In genomic region chr5:74034738-74035137, GRCh38 we compare ENCODE assay signal across 11 cellular contexts.
DNase-seq lines count a peak whose midpoint lies in the region; ATAC-seq, FAIRE-seq and TF ChIP-seq lines count a peak whose summit lies in the region.
"Had no signal": no experiment of that assay in that cellular context is flagged by ENCODE, and none has a peak within 500 bp of the region (broad histone marks: within the 10 kb centered on the region; RNA-seq: fewer than 3 reads in every experiment).

No MANE protein-coding gene starts in this region.

- H3K14ac ChIP-seq in H1 (ENCODE audit: insufficient read length) = no peak overlapping the region

- H3K4me3 Mint-ChIP-seq in activated T-helper 17 cell treated with anti-CD3 and anti-CD28 coated beads, Interleukin-2, amount 50 U/mL, for 72 hours = no peak overlapping the region
- H3K4me3 Mint-ChIP-seq: activated B cell treated with CpG ODN at 0.5 μM for 24 hours had no signal

- no peak overlapping the region for H3K9ac ChIP-seq in H1 (replicated peaks in 1 of 4; ENCODE audit: extremely low read depth in 1 of 4, low read depth in 3 of 4, low read length in 3 of 4)
- no peak overlapping the region for H3K9ac ChIP-seq in Karpas-422 (ENCODE audit: low read length)

- CTCF ChIA-PET in H1 (lab: Charles Lee; ENCODE audit: partially characterized antibody) = interaction anchor here (0.6 to 1.4 kb wide), 9 partner anchors 9 to 615 kb away, joined by 3 to 7 read pairs (median 4); no protein-coding TSS in a partner anchor

- H3K27me3 ChIP-seq in H1 (replicated peaks in 1 of 4; ENCODE audit: control insufficient read depth in 3 of 4, extremely low read depth in 1 of 4, insufficient read depth in 3 of 4, low read length in 3 of 4) (no peaks in the 10 kb centered on the region), adrenal gland (no peaks in the 10 kb centered on the region), Karpas-422 (ENCODE audit: low read length) (no peaks in the 10 kb centered on the region)
- H3K27me3 ChIP-seq: neutrophil had no signal

- H3K36me3 ChIP-seq in H1 (ENCODE audit: control insufficient read depth in 2 of 4, insufficient read depth in 4 of 4, low read length in 3 of 4) (no peaks in the 10 kb centered on the region), adrenal gland (replicated peaks in 1 of 2) (no peaks in the 10 kb centered on the region), Karpas-422 (ENCODE audit: insufficient read depth, low read length) (no peaks in the 10 kb centered on the region)
- H3K36me3 ChIP-seq: neutrophil had no signal

- TF ChIP-seq POLR2A in H1 (IDR thresholded peaks at IDR 0.05; ENCODE audit: control extremely low read depth in 1 of 2, low read depth in 2 of 2, low read length in 2 of 2) (no peak), adrenal gland (IDR thresholded peaks at IDR 0.05) (no peak)

- H4K8ac ChIP-seq in H1 (ENCODE audit: extremely low read depth, insufficient read depth, low read length) = no peak overlapping the region

- ATAC-seq in activated T-helper 17 cell treated with anti-CD3 and anti-CD28 coated beads, Interleukin-2, amount 50 U/mL, for 72 hours (replicated peaks) = no peak

- 90% methylated on average over 11 of the region's 11 CpGs; no CpG with 5 or more reads in 1 of the 2 experiments for WGBS in H1 (ENCODE audit: extremely low coverage in 1 of 2, insufficient coverage in 1 of 2, insufficient read length in 1 of 2, insufficient replicate concordance in 2 of 2, low coverage in 1 of 2, low lambda C conversion rate in 2 of 2, missing lambda C conversion rate in 1 of 2), 2 experiments
- WGBS in adrenal gland, 4 donors = 84 to 87% (median 86%) methylated on average over 11 of the region's 11 CpGs

- TF ChIP-seq EP300 in H1 (IDR thresholded peaks at IDR 0.05; ENCODE audit: borderline replicate concordance in 1 of 2, low read depth in 2 of 2, low read length in 2 of 2) = no peak

- TF ChIP-seq CTCF in H1 (IDR thresholded peaks at IDR 0.05; ENCODE audit: control extremely low read depth in 1 of 3, insufficient read depth in 1 of 3, low read depth in 1 of 3, low read length in 3 of 3) (no peak), adrenal gland (IDR thresholded peaks at IDR 0.05) (no peak)

- 0 out of 2 replicates have a peak overlapping the region, but pooled peaks have one; percentile 5 for H2BK15ac ChIP-seq in H1 (ENCODE audit: low read length)

- no peak overlapping the region for H3K56ac ChIP-seq in H1 (replicated peaks; ENCODE audit: insufficient read length, low read depth, low read length)

- no peak for FAIRE-seq in H1 (lab: Jason Lieb, UNC)

- no peaks in the 10 kb centered on the region for H3K23me2 ChIP-seq in H1 (ENCODE audit: low read depth, low read length)

- H3K79me1 ChIP-seq in H1 (ENCODE audit: low read depth, low read length) = no peaks in the 10 kb centered on the region

- no peak overlapping the region for H3K23ac ChIP-seq in H1 (ENCODE audit: insufficient read length)

- H3K27me3 Mint-ChIP-seq in activated T-helper 17 cell treated with anti-CD3 and anti-CD28 coated beads, Interleukin-2, amount 50 U/mL, for 72 hours = peaks cover 8% of the 10 kb centered on the region

- intact Hi-C loops in adrenal gland (cut with DNase I) = loop anchor here (5.0 to 10.0 kb wide), 2 partner anchors 608 to 610 kb away; partner anchors contain the start of gene ENC1 (in 2 of the 2)

- no peak overlapping the region for H3K27ac ChIP-seq in H1 (ENCODE audit: low read depth, low read length)
- no peak overlapping the region for H3K27ac ChIP-seq in adrenal gland
- no peak overlapping the region for H3K27ac ChIP-seq in Karpas-422 (ENCODE audit: low read length)
- H3K27ac ChIP-seq: neutrophil had no signal

- H4K5ac ChIP-seq in H1 (ENCODE audit: insufficient read length, low read depth, low read length) = no peak overlapping the region

- no peak overlapping the region for H3K4ac ChIP-seq in H1 (replicated peaks; ENCODE audit: insufficient read length, low read depth, low read length)

- H4K91ac ChIP-seq in H1 (replicated peaks; ENCODE audit: insufficient read length, low read length) = no peak overlapping the region

- POLR2A ChIA-PET in H1 (lab: Charles Lee; ENCODE audit: partially characterized antibody) = interaction anchor here (1.1 kb wide), 1 partner anchor 606 kb away, joined by 3 read pairs; the partner anchor contains the start of gene ENC1

- no peak overlapping the region for H2AK5ac ChIP-seq in H1 (ENCODE audit: low read depth, low read length)

- no peaks in the 10 kb centered on the region for H3K4me1 Mint-ChIP-seq in activated T-helper 17 cell treated with anti-CD3 and anti-CD28 coated beads, Interleukin-2, amount 50 U/mL, for 72 hours
- H3K4me1 Mint-ChIP-seq: activated B cell treated with CpG ODN at 0.5 μM for 24 hours had no signal

- DNase-seq in HCEC 1CT = peak; percentile 75
- DNase-seq in RKO (ENCODE audit: low spot score) = peak; percentile 91
- no peak for DNase-seq in H1 (ENCODE audit: low read depth in 1 of 2, low spot score in 2 of 2)
- peak; percentile 48 for DNase-seq in putamen (ENCODE audit: low spot score)
- DNase-seq in NCI-H524 (lab: John Stamatoyannopoulos, UW) = no peak
- DNase-seq in adrenal gland = no peak
- DNase-seq in Karpas-422 = no peak
- DNase-seq: activated B cell treated with CpG ODN at 0.5 μM for 24 hours; activated effector memory CD4-positive, alpha-beta T cell treated with anti-CD3 and anti-CD28 coated beads, Interleukin-2, amount 50 U/mL, for 16 hours had no signal

- H2BK12ac ChIP-seq in H1 (ENCODE audit: low read depth, low read length) = no peak overlapping the region; the same call in 1 of the 2 replicates

- H4K20me1 ChIP-seq in H1 (replicated peaks in 1 of 2; ENCODE audit: control insufficient read depth in 1 of 2, insufficient read depth in 2 of 2, low read length in 2 of 2) (no peaks in the 10 kb centered on the region), Karpas-422 (ENCODE audit: insufficient read depth, low read depth, low read length) (no peaks in the 10 kb centered on the region)

- no peak for TF ChIP-seq RAD21 in H1 (IDR thresholded peaks at IDR 0.05 in 1 of 2, conservative IDR thresholded peaks at IDR 0.05 in 1 of 2; ENCODE audit: low read depth in 2 of 2, low read length in 2 of 2)

- peaks cover 1 to 2% (median 2%) of the 10 kb centered on the region in 4 experiments; a peak in 3 of 7 replicates for H3K4me1 ChIP-seq in H1 (replicated peaks in 1 of 4; ENCODE audit: control insufficient read depth in 3 of 4, insufficient read depth in 4 of 4, low read length in 3 of 4)
- peaks cover 0 to 5% of the 10 kb centered on the region in 2 donors for H3K4me1 ChIP-seq in adrenal gland (replicated peaks in 1 of 2)
- H3K4me1 ChIP-seq in Karpas-422 (ENCODE audit: low read length) = no peaks in the 10 kb centered on the region

- H2BK5ac ChIP-seq in H1 (ENCODE audit: low read depth, low read length) = no peak overlapping the region

- no peaks in the 10 kb centered on the region for H3K79me2 ChIP-seq in H1 (ENCODE audit: control insufficient read depth in 1 of 2, insufficient read depth in 2 of 2, low read length in 2 of 2)
- H3K79me2 ChIP-seq in Karpas-422 (ENCODE audit: low read length) = no peaks in the 10 kb centered on the region

- no peaks in the 10 kb centered on the region for H3K9me3 Mint-ChIP-seq in activated T-helper 17 cell treated with anti-CD3 and anti-CD28 coated beads, Interleukin-2, amount 50 U/mL, for 72 hours
- H3K9me3 Mint-ChIP-seq: activated B cell treated with CpG ODN at 0.5 μM for 24 hours had no signal

- H2BK20ac ChIP-seq in H1 (ENCODE audit: low read length) = no peak overlapping the region

- H3K4me3 ChIP-seq in H1 (ENCODE audit: extremely low read depth in 1 of 4, insufficient read depth in 2 of 4, low read depth in 3 of 4, low read length in 4 of 4) = no peak overlapping the region
- no peak overlapping the region for H3K4me3 ChIP-seq in adrenal gland
- no peak overlapping the region for H3K4me3 ChIP-seq in Karpas-422 (ENCODE audit: low read length)

- H2AFZ ChIP-seq in H1 (ENCODE audit: low read length) (no peak overlapping the region), Karpas-422 (ENCODE audit: low read length) (no peak overlapping the region)

- no peaks in the 10 kb centered on the region for H3K9me2 ChIP-seq in Karpas-422 (replicated peaks; ENCODE audit: insufficient read depth, low read length)

- H3K4me2 ChIP-seq in H1 (ENCODE audit: insufficient read depth in 1 of 2, low read depth in 2 of 2, low read length in 2 of 2) (no peak overlapping the region), Karpas-422 (ENCODE audit: low read depth, low read length, poor library complexity, severe bottlenecking) (no peak overlapping the region)

- no peak overlapping the region for H2BK120ac ChIP-seq in H1 (replicated peaks; ENCODE audit: low read depth, low read length)

- H3K36me3 Mint-ChIP-seq in activated T-helper 17 cell treated with anti-CD3 and anti-CD28 coated beads, Interleukin-2, amount 50 U/mL, for 72 hours (ENCODE audit: low read depth) = no peaks in the 10 kb centered on the region

- no peak overlapping the region for H3K27ac Mint-ChIP-seq in activated T-helper 17 cell treated with anti-CD3 and anti-CD28 coated beads, Interleukin-2, amount 50 U/mL, for 72 hours
- H3K27ac Mint-ChIP-seq: activated B cell treated with CpG ODN at 0.5 μM for 24 hours had no signal

- H3K9me3 ChIP-seq in H1 (ENCODE audit: insufficient read depth in 2 of 2, low read depth in 1 of 2, low read length in 1 of 2) (no peaks in the 10 kb centered on the region; a peak in 1 of 4 replicates), adrenal gland (replicated peaks in 1 of 3) (no peaks in the 10 kb centered on the region), Karpas-422 (ENCODE audit: low read length) (no peaks in the 10 kb centered on the region)
- H3K9me3 ChIP-seq: neutrophil had no signal

- no peak overlapping the region for H3K18ac ChIP-seq in H1 (ENCODE audit: extremely low read depth, low read length)

TF ChIP-seq in H1, 55 proteins besides CTCF, POLR2A, EP300 and RAD21:
- TF ChIP-seq FOSL1 (IDR thresholded peaks at IDR 0.05; ENCODE audit: insufficient read depth, low read depth, low read length) (no peak), NANOG (IDR thresholded peaks at IDR 0.05; ENCODE audit: insufficient read depth, low read depth, low read length, poor library complexity, severe bottlenecking) (no peak), ASH2L (IDR thresholded peaks at IDR 0.05; ENCODE audit: low read length) (no peak), POU5F1 (IDR thresholded peaks at IDR 0.05; ENCODE audit: low read depth, low read length) (no peak), CEBPB (IDR thresholded peaks at IDR 0.05; ENCODE audit: low read depth, low read length) (no peak), ZNF274 (IDR thresholded peaks at IDR 0.05; ENCODE audit: borderline replicate concordance, extremely low read depth, low read length) (no peak), SIN3A (conservative IDR thresholded peaks at IDR 0.05 in 1 of 2, IDR thresholded peaks at IDR 0.05 in 1 of 2; ENCODE audit: low read depth in 1 of 2, low read length in 2 of 2) (no peak), HDAC6 (IDR thresholded peaks at IDR 0.05; ENCODE audit: low read depth, low read length) (no peak)

Comparison
In these comparisons a context has a peak if more than half of its experiments do, and no peak if none do; other contexts are left out.
1. DNase-seq: peak in HCEC 1CT (single experiment), RKO (single experiment) and putamen (single experiment); none in H1 (0 of 2), NCI-H524 (0 of 2), adrenal gland (0 of 7) and Karpas-422 (single experiment).